2 cellular contexts compared by ENCODE assay signal in genomic region chr2:32933756-32934095, GRCh38.
TF ChIP-seq lines count a peak whose summit lies in the region.

No MANE protein-coding gene starts in this region.

TF ChIP-seq in HepG2, 621 proteins besides CTCF, POLR2A, EP300 and RAD21:
- TF ChIP-seq CREB1 (IDR thresholded peaks at IDR 0.05), result peak; percentile 66
- no peak for TF ChIP-seq CREB1 (CRISPR knock-in tag; IDR thresholded peaks at IDR 0.05)
- TF ChIP-seq MEIS1 (CRISPR knock-in tag; IDR thresholded peaks at IDR 0.05; ENCODE audit: borderline replicate concordance), result no peak
- TF ChIP-seq TRAFD1 (CRISPR knock-in tag; IDR thresholded peaks at IDR 0.05; ENCODE audit: borderline replicate concordance), result no peak

TF ChIP-seq in H1, 55 proteins besides CTCF, POLR2A, EP300 and RAD21:
- TF ChIP-seq POU5F1 (IDR thresholded peaks at IDR 0.05; ENCODE audit: low read depth, low read length) (no peak), KDM5A (IDR thresholded peaks at IDR 0.05; ENCODE audit: low read length) (no peak), TAF1 (IDR thresholded peaks at IDR 0.05; ENCODE audit: low read depth, low read length) (no peak), MAFK (IDR thresholded peaks at IDR 0.05; ENCODE audit: low read depth, low read length) (no peak), KDM4A (IDR thresholded peaks at IDR 0.05; ENCODE audit: low read depth, low read length, severe bottlenecking) (no peak), CTBP2 (IDR thresholded peaks at IDR 0.05; ENCODE audit: borderline replicate concordance, insufficient read depth, insufficient read length, low read length) (no peak), RFX5 (IDR thresholded peaks at IDR 0.05; ENCODE audit: borderline replicate concordance, low read depth, low read length) (no peak), RXRA (IDR thresholded peaks at IDR 0.05; ENCODE audit: insufficient read depth, low read depth, low read length) (no peak)
